12 cellular contexts compared by ENCODE assay signal in the genomic region with DNA sequence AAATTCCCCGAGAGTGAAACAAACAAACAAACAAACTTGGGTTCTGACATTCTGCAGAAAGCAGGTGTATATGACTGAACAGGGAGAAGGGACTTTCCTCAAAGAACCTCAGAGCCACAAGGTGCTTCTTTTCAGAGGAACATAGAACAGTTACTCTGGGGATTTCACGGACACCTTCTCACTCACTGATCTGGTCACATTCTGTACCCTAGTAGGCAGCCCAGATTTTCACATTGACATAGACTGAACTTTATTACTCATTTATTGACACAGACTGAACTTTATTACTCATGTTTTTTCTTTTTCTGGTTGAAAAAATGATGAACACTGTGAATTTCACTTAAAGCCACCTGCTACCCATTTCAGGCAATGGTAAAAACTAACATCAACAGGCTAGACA.
DNase-seq lines count a peak whose midpoint lies in the region; ATAC-seq and TF ChIP-seq lines count a peak whose summit lies in the region.
"Had no signal": no experiment of that assay in that cellular context is flagged by ENCODE, and none has a peak within 500 bp of the region (broad histone marks: within the 10 kb centered on the region; RNA-seq: fewer than 3 reads in every experiment).

No MANE protein-coding gene starts in this region.

- H3K4me1 ChIP-seq in trophoblast cell (ENCODE audit: control insufficient read depth in 1 of 2, insufficient read depth in 2 of 2, low read length in 2 of 2) = no peaks in the 10 kb centered on the region
- H3K4me1 ChIP-seq in mesendoderm (ENCODE audit: control insufficient read depth, low read depth, low read length) = no peaks in the 10 kb centered on the region
- no peaks in the 10 kb centered on the region for H3K4me1 ChIP-seq in mucosa of descending colon (ENCODE audit: low read depth)
- H3K4me1 ChIP-seq: stomach had no signal

- H3K4me3 ChIP-seq in trophoblast cell (ENCODE audit: low read depth, low read length) (no peak overlapping the region), mesendoderm (ENCODE audit: low read length) (no peak overlapping the region), mucosa of descending colon (no peak overlapping the region)
- H3K4me3 ChIP-seq: stomach had no signal

- ATAC-seq in GM18499 (IDR thresholded peaks at IDR 0.05; ENCODE audit: insufficient read depth, unreplicated experiment) (peak; percentile 98), GM19372 (IDR thresholded peaks at IDR 0.05; ENCODE audit: low read depth, unreplicated experiment) (peak; percentile 94), HG02763 (IDR thresholded peaks at IDR 0.05; ENCODE audit: unreplicated experiment) (peak; percentile 98), HG03457 (IDR thresholded peaks at IDR 0.05; ENCODE audit: unreplicated experiment) (peak; percentile 97), mucosa of descending colon (no peak)

- H2AFZ ChIP-seq in trophoblast cell (ENCODE audit: insufficient read depth, low read length, poor library complexity) = no peak overlapping the region

- intact Hi-C loops in mucosa of descending colon (cut with DNase I, micrococcal nuclease) = no loop called here

- no peak overlapping the region for H3K4ac ChIP-seq in trophoblast cell (ENCODE audit: low read depth, low read length)
- no peak overlapping the region for H3K4ac ChIP-seq in mesendoderm (ENCODE audit: low read depth, low read length)

- H3K36me3 ChIP-seq in trophoblast cell (ENCODE audit: control insufficient read depth in 1 of 2, insufficient read depth in 2 of 2, low read length in 2 of 2) (no peaks in the 10 kb centered on the region), mesendoderm (ENCODE audit: control insufficient read depth, insufficient read depth, low read length) (no peaks in the 10 kb centered on the region), mucosa of descending colon (ENCODE audit: low read depth) (no peaks in the 10 kb centered on the region)
- H3K36me3 ChIP-seq: stomach had no signal

- H2BK120ac ChIP-seq in trophoblast cell (ENCODE audit: insufficient read depth, low read length, poor library complexity) = no peak overlapping the region
- no peak overlapping the region for H2BK120ac ChIP-seq in mesendoderm (ENCODE audit: low read depth, low read length)

- H3K18ac ChIP-seq in trophoblast cell (ENCODE audit: low read length) (no peak overlapping the region), mesendoderm (ENCODE audit: low read length) (no peak overlapping the region)

- H3K79me1 ChIP-seq in trophoblast cell (ENCODE audit: low read length) (no peaks in the 10 kb centered on the region), mesendoderm (ENCODE audit: low read length) (no peaks in the 10 kb centered on the region)

- H3K79me2 ChIP-seq in trophoblast cell (ENCODE audit: control insufficient read depth, insufficient read depth, low read length, poor library complexity) = no peaks in the 10 kb centered on the region
- no peaks in the 10 kb centered on the region for H3K79me2 ChIP-seq in mesendoderm (ENCODE audit: control insufficient read depth, insufficient read depth, low read length)

- no peaks in the 10 kb centered on the region for H3K36me3 Mint-ChIP-seq in activated naive CD8-positive, alpha-beta T cell treated with anti-CD3 and anti-CD28 coated beads for 36 hours

- no peak for DNase-seq in trophoblast cell
- DNase-seq in mesendoderm = no peak
- no peak for DNase-seq in mucosa of descending colon
- no peak for DNase-seq in activated naive CD8-positive, alpha-beta T cell treated with anti-CD3 and anti-CD28 coated beads for 36 hours
- DNase-seq: kidney; NCI-H1105 treated with DMSO at 0.1 percent for 48 hours; stimulated activated CD4-positive, alpha-beta T cell treated with anti-CD3 and anti-CD28 coated beads, Interleukin-15, amount 100 ng/mL, for 24 hours; stomach had no signal

- no peaks in the 10 kb centered on the region for H3K9me3 Mint-ChIP-seq in activated naive CD8-positive, alpha-beta T cell treated with anti-CD3 and anti-CD28 coated beads for 36 hours

- H3K27me3 ChIP-seq in trophoblast cell (ENCODE audit: insufficient read depth, low read length) (no peaks in the 10 kb centered on the region), mesendoderm (ENCODE audit: insufficient read depth, low read length, poor library complexity) (no peaks in the 10 kb centered on the region)
- H3K27me3 ChIP-seq: stomach had no signal

- no peak overlapping the region for H4K91ac ChIP-seq in trophoblast cell (ENCODE audit: low read depth, low read length)

- H4K5ac ChIP-seq in mesendoderm (ENCODE audit: low read length) = no peak overlapping the region

- H3K27ac Mint-ChIP-seq in activated naive CD8-positive, alpha-beta T cell treated with anti-CD3 and anti-CD28 coated beads for 36 hours = no peak overlapping the region

- no peak overlapping the region for H4K12ac ChIP-seq in trophoblast cell (ENCODE audit: low read depth, low read length)

- no peak overlapping the region for H3K56ac ChIP-seq in mesendoderm (ENCODE audit: low read length)

- no peak overlapping the region for H3K14ac ChIP-seq in trophoblast cell (ENCODE audit: low read length)

- no CpG with 5 or more reads among the region's 2 CpGs for WGBS in trophoblast cell (ENCODE audit: extremely low coverage, insufficient coverage, insufficient read length)
- WGBS in mesendoderm (ENCODE audit: extremely low coverage, insufficient coverage, low lambda C conversion rate) = no CpG with 5 or more reads among the region's 2 CpGs

- H3K4me2 ChIP-seq in trophoblast cell (ENCODE audit: low read length) (no peak overlapping the region), mesendoderm (ENCODE audit: low read length) (no peak overlapping the region)

- no peak overlapping the region for H2BK12ac ChIP-seq in trophoblast cell (ENCODE audit: low read length)

- H3K27me3 Mint-ChIP-seq in activated naive CD8-positive, alpha-beta T cell treated with anti-CD3 and anti-CD28 coated beads for 36 hours = no peaks in the 10 kb centered on the region

- H3K9me3 ChIP-seq in trophoblast cell (ENCODE audit: insufficient read depth, low read depth, low read length) = peaks cover 2% of the 10 kb centered on the region
- H3K9me3 ChIP-seq in mucosa of descending colon = no peaks in the 10 kb centered on the region
- H3K9me3 ChIP-seq: stomach had no signal

- H3K4me3 Mint-ChIP-seq in activated naive CD8-positive, alpha-beta T cell treated with anti-CD3 and anti-CD28 coated beads for 36 hours = no peak overlapping the region

- no peak for TF ChIP-seq CTCF in mucosa of descending colon (IDR thresholded peaks at IDR 0.05)

- H2BK5ac ChIP-seq in trophoblast cell (ENCODE audit: low read depth, low read length, poor library complexity) (no peak overlapping the region), mesendoderm (ENCODE audit: low read length) (no peak overlapping the region)

- H2AK5ac ChIP-seq in trophoblast cell (ENCODE audit: low read length) (no peak overlapping the region), mesendoderm (ENCODE audit: low read length) (no peak overlapping the region)

- H3K9ac ChIP-seq in trophoblast cell (ENCODE audit: low read length) (no peak overlapping the region), mesendoderm (ENCODE audit: low read length) (no peak overlapping the region)

- no peaks in the 10 kb centered on the region for H3K4me1 Mint-ChIP-seq in activated naive CD8-positive, alpha-beta T cell treated with anti-CD3 and anti-CD28 coated beads for 36 hours

- H3K27ac ChIP-seq in trophoblast cell (ENCODE audit: low read depth, low read length) = no peak overlapping the region
- no peak overlapping the region for H3K27ac ChIP-seq in mesendoderm (ENCODE audit: low read depth, low read length)
- H3K27ac ChIP-seq: stomach had no signal

- no peak overlapping the region for H2BK15ac ChIP-seq in mesendoderm (replicated peaks; ENCODE audit: low read depth)

- no peak overlapping the region for H4K8ac ChIP-seq in trophoblast cell (ENCODE audit: low read depth, low read length)
- no peak overlapping the region for H4K8ac ChIP-seq in mesendoderm (ENCODE audit: low read depth, low read length)

- H3K23ac ChIP-seq in trophoblast cell (ENCODE audit: low read length) (no peak overlapping the region), mesendoderm (ENCODE audit: low read length) (no peak overlapping the region)
